Comparison of ENCODE assay signal across 18 cellular contexts in genomic region chr6:40583694-40584093, GRCh38. TPM values are rescaled to one million over a fixed set of nuclear protein-coding genes. Genes with fewer than 3 reads are reported as not detected.
DNase-seq lines count a peak whose midpoint lies in the region; ATAC-seq lines count a peak whose summit lies in the region.
"Had no signal": no experiment of that assay in that cellular context is flagged by ENCODE, and none has a peak within 500 bp of the region (broad histone marks: within the 10 kb centered on the region; RNA-seq: fewer than 3 reads in every experiment).

No MANE protein-coding gene starts in this region.

- peaks cover 41% of the 10 kb centered on the region for H3K27me3 Mint-ChIP-seq in activated naive CD8-positive, alpha-beta T cell treated with anti-CD3 and anti-CD28 coated beads, Interleukin-2, amount 10 ng/mL, durations not matched to agents 7 days and 5 days
- H3K27me3 Mint-ChIP-seq in activated naive CD8-positive, alpha-beta T cell treated with anti-CD3 and anti-CD28 coated beads for 36 hours = peaks cover 47% of the 10 kb centered on the region
- H3K27me3 Mint-ChIP-seq in effector memory CD8-positive, alpha-beta T cell = peaks cover 23 to 47% of the 10 kb centered on the region in 2 donors

- H3K27ac Mint-ChIP-seq in activated naive CD8-positive, alpha-beta T cell treated with anti-CD3 and anti-CD28 coated beads, Interleukin-2, amount 10 ng/mL, durations not matched to agents 7 days and 5 days = no peak overlapping the region
- H3K27ac Mint-ChIP-seq in activated naive CD8-positive, alpha-beta T cell treated with anti-CD3 and anti-CD28 coated beads for 36 hours = no peak overlapping the region
- H3K27ac Mint-ChIP-seq in effector memory CD8-positive, alpha-beta T cell = peak overlapping the region in 1 of 2 donors; percentile 12
- H3K27ac Mint-ChIP-seq: B cell; CD8-positive, alpha-beta T cell had no signal

- no peaks in the 10 kb centered on the region for H3K9me3 Mint-ChIP-seq in activated naive CD8-positive, alpha-beta T cell treated with anti-CD3 and anti-CD28 coated beads, Interleukin-2, amount 10 ng/mL, durations not matched to agents 7 days and 5 days
- no peaks in the 10 kb centered on the region for H3K9me3 Mint-ChIP-seq in activated naive CD8-positive, alpha-beta T cell treated with anti-CD3 and anti-CD28 coated beads for 36 hours
- H3K9me3 Mint-ChIP-seq in effector memory CD8-positive, alpha-beta T cell = no peaks in the 10 kb centered on the region
- H3K9me3 Mint-ChIP-seq: CD8-positive, alpha-beta T cell had no signal

- peaks cover 26% of the 10 kb centered on the region for H3K4me1 Mint-ChIP-seq in activated naive CD8-positive, alpha-beta T cell treated with anti-CD3 and anti-CD28 coated beads, Interleukin-2, amount 10 ng/mL, durations not matched to agents 7 days and 5 days
- H3K4me1 Mint-ChIP-seq in activated naive CD8-positive, alpha-beta T cell treated with anti-CD3 and anti-CD28 coated beads for 36 hours = peaks cover 3% of the 10 kb centered on the region
- H3K4me1 Mint-ChIP-seq in effector memory CD8-positive, alpha-beta T cell (ENCODE audit: low read depth in 2 of 2) = peaks cover 11 to 23% of the 10 kb centered on the region in 2 donors

- POLR2A ChIA-PET in activated naive CD8-positive, alpha-beta T cell treated with anti-CD3 and anti-CD28 coated beads, Interleukin-2, amount 10 ng/mL, durations not matched to agents 7 days and 5 days (lab: Charles Lee) = no interaction called here

- H3K36me3 Mint-ChIP-seq in activated naive CD8-positive, alpha-beta T cell treated with anti-CD3 and anti-CD28 coated beads, Interleukin-2, amount 10 ng/mL, durations not matched to agents 7 days and 5 days = no peaks in the 10 kb centered on the region
- no peaks in the 10 kb centered on the region for H3K36me3 Mint-ChIP-seq in activated naive CD8-positive, alpha-beta T cell treated with anti-CD3 and anti-CD28 coated beads for 36 hours
- H3K36me3 Mint-ChIP-seq in effector memory CD8-positive, alpha-beta T cell (ENCODE audit: insufficient read depth) = peaks cover 6% of the 10 kb centered on the region
- H3K36me3 Mint-ChIP-seq: CD8-positive, alpha-beta T cell; IgD-negative memory B cell had no signal

- ATAC-seq in activated naive CD8-positive, alpha-beta T cell treated with anti-CD3 and anti-CD28 coated beads, Interleukin-2, amount 10 ng/mL, durations not matched to agents 7 days and 5 days (ENCODE audit: low read depth) = peak; percentile 8
- ATAC-seq in effector memory CD8-positive, alpha-beta T cell (replicated peaks) = no peak
- ATAC-seq in HG02840 (IDR thresholded peaks at IDR 0.05; ENCODE audit: low FRiP score, unreplicated experiment) (no peak), GM21723 (IDR thresholded peaks at IDR 0.05; ENCODE audit: unreplicated experiment) (no peak)
- ATAC-seq: CD8-positive, alpha-beta T cell; HCT116; Panc1; Right ventricle myocardium inferior had no signal

- no peak overlapping the region for H3K4me3 Mint-ChIP-seq in activated naive CD8-positive, alpha-beta T cell treated with anti-CD3 and anti-CD28 coated beads, Interleukin-2, amount 10 ng/mL, durations not matched to agents 7 days and 5 days
- no peak overlapping the region for H3K4me3 Mint-ChIP-seq in activated naive CD8-positive, alpha-beta T cell treated with anti-CD3 and anti-CD28 coated beads for 36 hours
- H3K4me3 Mint-ChIP-seq in effector memory CD8-positive, alpha-beta T cell = peak overlapping the region; percentile 21 to 88
- H3K4me3 Mint-ChIP-seq: B cell; CD8-positive, alpha-beta T cell; IgD-negative memory B cell had no signal

- DNase-seq in activated naive CD8-positive, alpha-beta T cell treated with anti-CD3 and anti-CD28 coated beads, Interleukin-2, amount 10 ng/mL, durations not matched to agents 7 days and 5 days = no peak
- no peak for DNase-seq in activated naive CD8-positive, alpha-beta T cell treated with anti-CD3 and anti-CD28 coated beads for 36 hours
- DNase-seq in NCI-H69 (lab: John Stamatoyannopoulos, UW) = peak; percentile 41
- DNase-seq in effector memory CD8-positive, alpha-beta T cell = no peak
- no peak for DNase-seq in activated CD4-positive, alpha-beta T cell treated with anti-CD3 and anti-CD28 coated beads, Interleukin-2, amount 50 U/mL, for 4 hours
- DNase-seq: CD8-positive, alpha-beta T cell; MV-4-11; NCI-H1417 treated with DMSO at 0.1 percent for 48 hours; NCI-H2029; NCI-H524 treated with DMSO at 0.1 percent for 48 hours had no signal

RNA-seq across cellular contexts. Expression of gene LRFN2, which starts 3.5 kb away (rescaled TPM):
- total RNA-seq in activated naive CD8-positive, alpha-beta T cell treated with anti-CD3 and anti-CD28 coated beads, Interleukin-2, amount 10 ng/mL, durations not matched to agents 7 days and 5 days = not detected
- not detected for total RNA-seq in activated naive CD8-positive, alpha-beta T cell treated with anti-CD3 and anti-CD28 coated beads for 36 hours
- total RNA-seq: B cell, HT1080, Right ventricle myocardium inferior had no signal

Comparison
In these comparisons a context has a peak if more than half of its experiments do, and no peak if none do; other contexts are left out.
1. H3K4me3 Mint-ChIP-seq: peak in effector memory CD8-positive, alpha-beta T cell (2 of 2); none in activated naive CD8-positive, alpha-beta T cell treated with anti-CD3 and anti-CD28 coated beads, Interleukin-2, amount 10 ng/mL, durations not matched to agents 7 days and 5 days (single experiment) and activated naive CD8-positive, alpha-beta T cell treated with anti-CD3 and anti-CD28 coated beads for 36 hours (single experiment).